Comparison of ENCODE assay signal across 19 cellular contexts in genomic region chr2:127778850-127779249, GRCh38. TPM values are rescaled to one million over a fixed set of nuclear protein-coding genes. Genes with fewer than 3 reads are reported as not detected.
DNase-seq lines count a peak whose midpoint lies in the region; ATAC-seq, FAIRE-seq and TF ChIP-seq lines count a peak whose summit lies in the region.
"Had no signal": no experiment of that assay in that cellular context is flagged by ENCODE, and none has a peak within 500 bp of the region (broad histone marks: within the 10 kb centered on the region; RNA-seq: fewer than 3 reads in every experiment).

No MANE protein-coding gene starts in this region.

- H3K36me3 ChIP-seq in CD4-positive, CD25-positive, alpha-beta regulatory T cell (ENCODE audit: control insufficient read depth, insufficient read depth, low read length): no peaks in the 10 kb centered on the region
- no peaks in the 10 kb centered on the region for H3K36me3 ChIP-seq in naive thymus-derived CD4-positive, alpha-beta T cell (ENCODE audit: control insufficient read depth in 2 of 3, insufficient read depth in 3 of 3, low read length in 3 of 3)

- DNase-seq in A549 (ENCODE audit: low read depth in 1 of 2, low spot score in 1 of 2) (no peak), WTC11 (ENCODE audit: low spot score) (no peak), NCI-H187 (lab: John Stamatoyannopoulos, UW) (no peak), foreskin fibroblast (no peak), NCI-H524 treated with DMSO at 0.1 percent for 48 hours (lab: John Stamatoyannopoulos, UW) (no peak)
- DNase-seq in CD4-positive, CD25-positive, alpha-beta regulatory T cell: no peak
- no peak for DNase-seq in naive thymus-derived CD4-positive, alpha-beta T cell
- DNase-seq: DMS53, EL, GF-D8, MG63, NCI-H1417 treated with DMSO at 0.1 percent for 48 hours, NCI-H187 treated with DMSO at 0.1 percent for 48 hours, NCI-H2107, NCI-H748 treated with DMSO at 0.1 percent for 48 hours, PC-9, RPMI8226, SHP77 had no signal

- H3K4me3 Mint-ChIP-seq in CD4-positive, CD25-positive, alpha-beta regulatory T cell: peak overlapping the region in 3 of 4 donors; percentile 2 to 19 (median 2)
- no peak overlapping the region for H3K4me3 Mint-ChIP-seq in WTC11
- peak overlapping the region in 4 of 10 donors; percentile 5 to 49 (median 40) for H3K4me3 Mint-ChIP-seq in naive thymus-derived CD4-positive, alpha-beta T cell

- H3K4me1 ChIP-seq in A549: peaks cover 4% of the 10 kb centered on the region; the same call in 2 of the 3 replicates
- peaks cover 11% of the 10 kb centered on the region for H3K4me1 ChIP-seq in CD4-positive, CD25-positive, alpha-beta regulatory T cell (ENCODE audit: control insufficient read depth, insufficient read depth, low read length, poor library complexity, severe bottlenecking)
- peaks cover 6 to 10% of the 10 kb centered on the region in 2 donors for H3K4me1 ChIP-seq in naive thymus-derived CD4-positive, alpha-beta T cell (ENCODE audit: control insufficient read depth in 2 of 2, insufficient read depth in 2 of 2, low read length in 2 of 2)

- H3K4me2 ChIP-seq in A549: no peak overlapping the region
- H3K4me2 ChIP-seq: PC-9 had no signal

- no peak overlapping the region for H3K27ac ChIP-seq in A549
- no peak overlapping the region for H3K27ac ChIP-seq in CD4-positive, CD25-positive, alpha-beta regulatory T cell (ENCODE audit: insufficient read depth, low read length, poor library complexity, severe bottlenecking)
- H3K27ac ChIP-seq in naive thymus-derived CD4-positive, alpha-beta T cell (ENCODE audit: low read depth, low read length): no peak overlapping the region
- H3K27ac ChIP-seq: PC-9 had no signal

- peaks cover 9% of the 10 kb centered on the region for H3K36me3 Mint-ChIP-seq in CD4-positive, CD25-positive, alpha-beta regulatory T cell
- peaks cover 14% of the 10 kb centered on the region for H3K36me3 Mint-ChIP-seq in WTC11
- H3K36me3 Mint-ChIP-seq in naive thymus-derived CD4-positive, alpha-beta T cell: peaks cover 0 to 18% (median 14%) of the 10 kb centered on the region in 5 donors

- CTCF ChIA-PET in A549 (lab: Yijun Ruan, JAX): interaction anchor here (1.3 kb wide), 1 partner anchor 11 kb away, joined by 3 read pairs; no protein-coding TSS in a partner anchor
- CTCF ChIA-PET in WTC11 (lab: Charles Lee): no interaction called here
- CTCF ChIA-PET in naive thymus-derived CD4-positive, alpha-beta T cell (lab: Charles Lee): no interaction called here

- POLR2A ChIA-PET in A549 (lab: Yijun Ruan, JAX) (interaction anchor here (0.7 kb wide), 1 partner anchor 41 kb away, joined by 3 read pairs; no protein-coding TSS in a partner anchor), WTC11 (lab: Charles Lee) (no interaction called here)
- POLR2A ChIA-PET in naive thymus-derived CD4-positive, alpha-beta T cell (lab: Charles Lee): no interaction called here

- no peak for TF ChIP-seq RAD21 in A549 (conservative IDR thresholded peaks at IDR 0.05 in 1 of 2, IDR thresholded peaks at IDR 0.05 in 1 of 2)

- WGBS in A549 (ENCODE audit: missing lambda C conversion rate): 90% methylated on average over 2 of the region's 2 CpGs

- H3K4me3 ChIP-seq in A549 (no peak overlapping the region), foreskin fibroblast (ENCODE audit: low read depth in 1 of 2, low read length in 2 of 2) (no peak overlapping the region)
- no peak overlapping the region for H3K4me3 ChIP-seq in CD4-positive, CD25-positive, alpha-beta regulatory T cell (ENCODE audit: low read depth, low read length)
- H3K4me3 ChIP-seq in naive thymus-derived CD4-positive, alpha-beta T cell (ENCODE audit: low read length): no peak overlapping the region
- H3K4me3 ChIP-seq: MG63, PC-9 had no signal

- peaks cover 26 to 62% (median 45%) of the 10 kb centered on the region in 4 donors for H3K4me1 Mint-ChIP-seq in CD4-positive, CD25-positive, alpha-beta regulatory T cell
- H3K4me1 Mint-ChIP-seq in WTC11: peaks cover 26% of the 10 kb centered on the region
- peaks cover 26 to 63% (median 57%) of the 10 kb centered on the region in 7 donors for H3K4me1 Mint-ChIP-seq in naive thymus-derived CD4-positive, alpha-beta T cell

- H3K27me3 ChIP-seq in CD4-positive, CD25-positive, alpha-beta regulatory T cell (ENCODE audit: control insufficient read depth, insufficient read depth, low read length): no peaks in the 10 kb centered on the region
- H3K27me3 ChIP-seq in naive thymus-derived CD4-positive, alpha-beta T cell (ENCODE audit: control insufficient read depth in 2 of 2, insufficient read depth in 2 of 2, low read length in 2 of 2): no peaks in the 10 kb centered on the region
- H3K27me3 ChIP-seq: MG63 had no signal

- no peaks in the 10 kb centered on the region for H3K9me3 Mint-ChIP-seq in CD4-positive, CD25-positive, alpha-beta regulatory T cell
- H3K9me3 Mint-ChIP-seq in WTC11: peaks cover 9% of the 10 kb centered on the region
- peaks cover 0 to 4% (median 0%) of the 10 kb centered on the region in 11 donors for H3K9me3 Mint-ChIP-seq in naive thymus-derived CD4-positive, alpha-beta T cell

- TF ChIP-seq CTCF in A549 (IDR thresholded peaks at IDR 0.05): no peak
- TF ChIP-seq CTCF in WTC11 (IDR thresholded peaks at IDR 0.05): no peak
- TF ChIP-seq CTCF in foreskin fibroblast (IDR thresholded peaks at IDR 0.05; ENCODE audit: low read depth, low read length): no peak

- ATAC-seq in A549 (no peak), WTC11 (no peak)
- ATAC-seq in CD4-positive, CD25-positive, alpha-beta regulatory T cell (ENCODE audit: low read depth in 2 of 2): no peak
- ATAC-seq in naive thymus-derived CD4-positive, alpha-beta T cell: no peak

- intact Hi-C loops in naive thymus-derived CD4-positive, alpha-beta T cell (cut with micrococcal nuclease): no loop called here

- no peak for TF ChIP-seq POLR2A in A549 (IDR thresholded peaks at IDR 0.05; ENCODE audit: low read length)

- H3K9me3 ChIP-seq in A549: no peaks in the 10 kb centered on the region
- H3K9me3 ChIP-seq in CD4-positive, CD25-positive, alpha-beta regulatory T cell (ENCODE audit: control insufficient read depth in 2 of 2, low read length in 2 of 2): no peaks in the 10 kb centered on the region
- H3K9me3 ChIP-seq in naive thymus-derived CD4-positive, alpha-beta T cell (ENCODE audit: control insufficient read depth in 2 of 3, low read length in 3 of 3): no peaks in the 10 kb centered on the region
- H3K9me3 ChIP-seq: MG63 had no signal

- peak overlapping the region; percentile 70 to 85 (median 73) for H3K27ac Mint-ChIP-seq in CD4-positive, CD25-positive, alpha-beta regulatory T cell
- peak overlapping the region; percentile 57; the same call in 1 of the 2 replicates for H3K27ac Mint-ChIP-seq in WTC11
- peak overlapping the region in 8 of 9 donors; percentile 13 to 85 (median 60) for H3K27ac Mint-ChIP-seq in naive thymus-derived CD4-positive, alpha-beta T cell

- no peak for FAIRE-seq in A549 (lab: Jason Lieb, UNC)
- FAIRE-seq: D721Med had no signal

- TF ChIP-seq EP300 in A549 (IDR thresholded peaks at IDR 0.05): no peak

- H3K27me3 Mint-ChIP-seq in CD4-positive, CD25-positive, alpha-beta regulatory T cell: no peaks in the 10 kb centered on the region
- no peaks in the 10 kb centered on the region for H3K27me3 Mint-ChIP-seq in WTC11 (ENCODE audit: low read depth)
- no peaks in the 10 kb centered on the region for H3K27me3 Mint-ChIP-seq in naive thymus-derived CD4-positive, alpha-beta T cell

TF ChIP-seq in A549, 52 proteins besides CTCF, POLR2A, EP300 and RAD21 (continues in another document):
- TF ChIP-seq MAFK (IDR thresholded peaks at IDR 0.05; ENCODE audit: partially characterized antibody) (peak; percentile 31), BHLHE40 (IDR thresholded peaks at IDR 0.05; ENCODE audit: low read depth, low read length) (no peak), HMGXB4 (CRISPR knock-in tag; IDR thresholded peaks at IDR 0.05; ENCODE audit: borderline replicate concordance) (no peak)

TF ChIP-seq in WTC11, 78 proteins besides CTCF, POLR2A, EP300 and RAD21 (continues in another document):
- TF ChIP-seq ZNF416 (CRISPR knock-in tag; IDR thresholded peaks at IDR 0.05) (no peak), GABPB1 (CRISPR knock-in tag; IDR thresholded peaks at IDR 0.05) (no peak), ZNF512 (CRISPR knock-in tag; IDR thresholded peaks at IDR 0.05; ENCODE audit: borderline replicate concordance) (no peak), ZNF232 (CRISPR knock-in tag; IDR thresholded peaks at IDR 0.05) (no peak), CREB1 (CRISPR knock-in tag; IDR thresholded peaks at IDR 0.05) (no peak)

RNA-seq across cellular contexts. Expression of gene WDR33, which starts 32.1 kb away (rescaled TPM):
- polyA plus RNA-seq in A549 (2011; rRNA removed) (52.1 and 67.1 TPM in 2 replicates), A549 (2017; fragmentation: RNase III; extraction: RNeasy Plus Mini Kit Qiagen cat#74134 plus additional on column Dnase treatment) (21.1 to 21.3 TPM (median 21.3 TPM) in 3 replicates)
- polyA plus RNA-seq in A549 (2012; cell fraction: cytosol; rRNA removed): 10.1 and 11.4 TPM in 2 replicates
- polyA plus RNA-seq in A549 (2012; cell fraction: nucleus; rRNA removed): 12.0 and 12.9 TPM in 2 replicates
- polyA minus RNA-seq in A549 (2011; rRNA and poly(A)+ RNA removed): 48.0 and 49.3 TPM in 2 replicates
- total RNA-seq in CD4-positive, CD25-positive, alpha-beta regulatory T cell: 71.4 TPM
- 10 to 100 TPM; 31.5 to 42.5 (median 34.0) TPM for polyA plus RNA-seq in CD4-positive, CD25-positive, alpha-beta regulatory T cell
- total RNA-seq in WTC11 (2021): 64.7 to 67.1 TPM (median 67.0 TPM) in 3 replicates
- total RNA-seq in naive thymus-derived CD4-positive, alpha-beta T cell: 10 to 100 TPM; 62.6 to 98.7 (median 72.3) TPM
- 10 to 100 TPM; 36.7 to 50.4 TPM for polyA plus RNA-seq in naive thymus-derived CD4-positive, alpha-beta T cell
